Comparison of ENCODE assay signal across 1 cellular context in the genomic region with DNA sequence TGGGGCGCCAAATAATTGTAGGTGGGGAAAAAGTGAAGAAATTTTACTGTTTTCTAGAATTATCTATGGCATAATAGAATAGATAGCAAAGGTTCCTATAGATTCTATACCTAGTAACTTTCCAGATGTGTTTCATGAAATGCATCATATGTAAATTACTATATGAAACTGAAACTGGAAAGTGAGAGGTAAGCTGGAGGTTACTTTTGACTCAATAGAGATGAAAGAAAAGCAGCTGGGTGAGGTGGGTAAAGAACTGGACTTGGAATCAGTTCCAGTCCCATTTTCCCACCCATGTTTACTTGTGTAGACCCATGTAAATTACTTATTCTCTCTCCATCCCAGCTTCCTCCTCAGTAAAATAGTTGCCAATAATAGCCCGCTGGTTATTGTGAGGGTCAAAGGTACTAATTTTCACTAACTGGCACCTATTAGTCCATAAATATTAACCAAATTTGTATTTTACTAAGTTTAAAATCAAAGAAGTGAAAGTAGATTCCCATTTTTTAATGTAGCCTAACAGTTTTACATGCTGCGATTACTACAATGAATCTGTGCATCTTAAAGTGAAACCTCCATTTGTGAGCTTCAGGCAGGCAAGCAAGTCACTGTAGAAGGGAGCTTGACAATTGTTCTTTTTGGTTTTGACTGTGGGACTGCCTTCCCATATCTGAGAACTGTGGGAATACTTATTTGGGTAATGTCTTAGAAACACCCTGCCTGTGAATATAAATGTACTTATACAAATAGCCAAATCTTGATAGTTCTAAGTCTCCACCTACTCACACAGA.
TF ChIP-seq lines count a peak whose summit lies in the region.

No MANE protein-coding gene starts in this region.

TF ChIP-seq in HepG2, 621 proteins besides CTCF, POLR2A, EP300 and RAD21 (continued from another document):
- TF ChIP-seq, protein P1, sequence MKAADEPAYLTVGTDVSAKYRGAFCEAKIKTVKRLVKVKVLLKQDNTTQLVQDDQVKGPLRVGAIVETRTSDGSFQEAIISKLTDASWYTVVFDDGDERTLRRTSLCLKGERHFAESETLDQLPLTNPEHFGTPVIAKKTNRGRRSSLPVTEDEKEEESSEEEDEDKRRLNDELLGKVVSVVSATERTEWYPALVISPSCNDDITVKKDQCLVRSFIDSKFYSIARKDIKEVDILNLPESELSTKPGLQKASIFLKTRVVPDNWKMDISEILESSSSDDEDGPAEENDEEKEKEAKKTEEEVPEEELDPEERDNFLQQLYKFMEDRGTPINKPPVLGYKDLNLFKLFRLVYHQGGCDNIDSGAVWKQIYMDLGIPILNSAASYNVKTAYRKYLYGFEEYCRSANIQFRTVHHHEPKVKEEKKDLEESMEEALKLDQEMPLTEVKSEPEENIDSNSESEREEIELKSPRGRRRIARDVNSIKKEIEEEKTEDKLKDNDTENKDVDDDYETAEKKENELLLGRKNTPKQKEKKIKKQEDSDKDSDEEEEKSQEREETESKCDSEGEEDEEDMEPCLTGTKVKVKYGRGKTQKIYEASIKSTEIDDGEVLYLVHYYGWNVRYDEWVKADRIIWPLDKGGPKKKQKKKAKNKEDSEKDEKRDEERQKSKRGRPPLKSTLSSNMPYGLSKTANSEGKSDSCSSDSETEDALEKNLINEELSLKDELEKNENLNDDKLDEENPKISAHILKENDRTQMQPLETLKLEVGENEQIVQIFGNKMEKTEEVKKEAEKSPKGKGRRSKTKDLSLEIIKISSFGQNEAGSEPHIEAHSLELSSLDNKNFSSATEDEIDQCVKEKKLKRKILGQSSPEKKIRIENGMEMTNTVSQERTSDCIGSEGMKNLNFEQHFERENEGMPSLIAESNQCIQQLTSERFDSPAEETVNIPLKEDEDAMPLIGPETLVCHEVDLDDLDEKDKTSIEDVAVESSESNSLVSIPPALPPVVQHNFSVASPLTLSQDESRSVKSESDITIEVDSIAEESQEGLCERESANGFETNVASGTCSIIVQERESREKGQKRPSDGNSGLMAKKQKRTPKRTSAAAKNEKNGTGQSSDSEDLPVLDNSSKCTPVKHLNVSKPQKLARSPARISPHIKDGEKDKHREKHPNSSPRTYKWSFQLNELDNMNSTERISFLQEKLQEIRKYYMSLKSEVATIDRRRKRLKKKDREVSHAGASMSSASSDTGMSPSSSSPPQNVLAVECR (CRISPR knock-in tag; IDR thresholded peaks at IDR 0.05; ENCODE audit: borderline replicate concordance): no peak
- TF ChIP-seq MAFK (conservative IDR thresholded peaks at IDR 0.05 in 1 of 2, IDR thresholded peaks at IDR 0.05 in 1 of 2; ENCODE audit: low read length in 2 of 2): no peak
- TF ChIP-seq AGO1 (IDR thresholded peaks at IDR 0.05; ENCODE audit: low read depth, low read length, poor library complexity, severe bottlenecking): no peak
